In genomic region chr1:83516369-83516768, GRCh38 we compare ENCODE assay signal across 28 cellular contexts.
A peak's percentile ranks its signal among the peaks of the same experiment; 100 is the strongest.
DNase-seq lines count a peak whose midpoint lies in the region; ATAC-seq and TF ChIP-seq lines count a peak whose summit lies in the region.
"Had no signal": no experiment of that assay in that cellular context is flagged by ENCODE, and none has a peak within 500 bp of the region (broad histone marks: within the 10 kb centered on the region; RNA-seq: fewer than 3 reads in every experiment).

No MANE protein-coding gene starts in this region.

- peaks cover 11% of the 10 kb centered on the region for H3K36me3 Mint-ChIP-seq in activated CD8-positive, alpha-beta T cell treated with anti-CD3 and anti-CD28 coated beads for 36 hours (ENCODE audit: low read depth)
- peaks cover 23% of the 10 kb centered on the region for H3K36me3 Mint-ChIP-seq in activated CD8-positive, alpha-beta T cell treated with anti-CD3 and anti-CD28 coated beads, Interleukin-2, amount 10 ng/mL, durations not matched to agents 7 days and 5 days (ENCODE audit: low read depth)
- H3K36me3 Mint-ChIP-seq: CD14-positive monocyte; immature natural killer cell; stimulated activated effector memory CD8-positive, alpha-beta T cell treated with anti-CD3 and anti-CD28 coated beads, Interleukin-12 subunit alpha, Interleukin-12 subunit beta, amount 100 ng/mL, for 72 hours had no signal

- H3K4me1 Mint-ChIP-seq in activated CD8-positive, alpha-beta T cell treated with anti-CD3 and anti-CD28 coated beads for 36 hours (ENCODE audit: low read depth), result peaks cover 23% of the 10 kb centered on the region
- peaks cover 18% of the 10 kb centered on the region for H3K4me1 Mint-ChIP-seq in activated CD8-positive, alpha-beta T cell treated with anti-CD3 and anti-CD28 coated beads, Interleukin-2, amount 10 ng/mL, durations not matched to agents 7 days and 5 days (ENCODE audit: low read depth)
- H3K4me1 Mint-ChIP-seq: CD14-positive monocyte; immature natural killer cell; stimulated activated effector memory CD8-positive, alpha-beta T cell treated with anti-CD3 and anti-CD28 coated beads, Interleukin-12 subunit alpha, Interleukin-12 subunit beta, amount 100 ng/mL, for 72 hours had no signal

- CTCF ChIA-PET in activated CD8-positive, alpha-beta T cell treated with anti-CD3 and anti-CD28 coated beads for 36 hours (lab: Charles Lee), result no interaction called here
- CTCF ChIA-PET in activated CD8-positive, alpha-beta T cell treated with anti-CD3 and anti-CD28 coated beads, Interleukin-2, amount 10 ng/mL, durations not matched to agents 7 days and 5 days (lab: Charles Lee), result no interaction called here

- POLR2A ChIA-PET in activated CD8-positive, alpha-beta T cell treated with anti-CD3 and anti-CD28 coated beads for 36 hours (lab: Charles Lee), result no interaction called here
- POLR2A ChIA-PET in activated CD8-positive, alpha-beta T cell treated with anti-CD3 and anti-CD28 coated beads, Interleukin-2, amount 10 ng/mL, durations not matched to agents 7 days and 5 days (lab: Charles Lee), result no interaction called here

- no peak for ATAC-seq in activated CD8-positive, alpha-beta T cell treated with anti-CD3 and anti-CD28 coated beads for 36 hours
- no peak for ATAC-seq in activated CD8-positive, alpha-beta T cell treated with anti-CD3 and anti-CD28 coated beads, Interleukin-2, amount 10 ng/mL, durations not matched to agents 7 days and 5 days
- peak; percentile 45 for ATAC-seq in sciatic nerve
- ATAC-seq in left colon, result no peak
- ATAC-seq: A549; left lobe of liver; naive thymus-derived CD4-positive, alpha-beta T cell; Panc1; stimulated activated effector memory CD8-positive, alpha-beta T cell treated with anti-CD3 and anti-CD28 coated beads, Interleukin-12 subunit alpha, Interleukin-12 subunit beta, amount 100 ng/mL, for 72 hours had no signal

- H3K9me3 Mint-ChIP-seq in activated CD8-positive, alpha-beta T cell treated with anti-CD3 and anti-CD28 coated beads for 36 hours, result peaks cover 1% of the 10 kb centered on the region
- H3K9me3 Mint-ChIP-seq in activated CD8-positive, alpha-beta T cell treated with anti-CD3 and anti-CD28 coated beads, Interleukin-2, amount 10 ng/mL, durations not matched to agents 7 days and 5 days (ENCODE audit: insufficient read depth), result peaks cover 4% of the 10 kb centered on the region
- H3K9me3 Mint-ChIP-seq: activated naive CD4-positive, alpha-beta T cell treated with anti-CD3 and anti-CD28 coated beads for 36 hours; stimulated activated effector memory CD8-positive, alpha-beta T cell treated with anti-CD3 and anti-CD28 coated beads, Interleukin-12 subunit alpha, Interleukin-12 subunit beta, amount 100 ng/mL, for 72 hours had no signal

- intact Hi-C loops in activated CD8-positive, alpha-beta T cell treated with anti-CD3 and anti-CD28 coated beads for 36 hours (cut with micrococcal nuclease), result no loop called here
- intact Hi-C loops in sciatic nerve (cut with DNase I) (no loop called here), head of caudate nucleus (cut with DNase I) (no loop called here), left colon (cut with DNase I, micrococcal nuclease) (no loop called here)

- no peak for TF ChIP-seq CTCF in activated CD8-positive, alpha-beta T cell treated with anti-CD3 and anti-CD28 coated beads for 36 hours (IDR thresholded peaks at IDR 0.05)
- no peak for TF ChIP-seq CTCF in fibroblast of mammary gland (conservative IDR thresholded peaks at IDR 0.05; ENCODE audit: control insufficient read depth, insufficient read depth, low read depth, low read length)

- no peaks in the 10 kb centered on the region for H3K27me3 Mint-ChIP-seq in activated CD8-positive, alpha-beta T cell treated with anti-CD3 and anti-CD28 coated beads for 36 hours
- H3K27me3 Mint-ChIP-seq in activated CD8-positive, alpha-beta T cell treated with anti-CD3 and anti-CD28 coated beads, Interleukin-2, amount 10 ng/mL, durations not matched to agents 7 days and 5 days (ENCODE audit: low read depth), result no peaks in the 10 kb centered on the region
- H3K27me3 Mint-ChIP-seq: naive thymus-derived CD4-positive, alpha-beta T cell had no signal

- H3K36me3 ChIP-seq in SJSA1, result no peaks in the 10 kb centered on the region
- H3K36me3 ChIP-seq: spleen, uterus had no signal

- H3K4me1 ChIP-seq in SJSA1 (replicated peaks), result peaks cover 21% of the 10 kb centered on the region
- H3K4me1 ChIP-seq: A549, spleen, uterus had no signal

- H3K27ac Mint-ChIP-seq in activated CD8-positive, alpha-beta T cell treated with anti-CD3 and anti-CD28 coated beads for 36 hours, result peak overlapping the region; percentile 30
- no peak overlapping the region for H3K27ac Mint-ChIP-seq in activated CD8-positive, alpha-beta T cell treated with anti-CD3 and anti-CD28 coated beads, Interleukin-2, amount 10 ng/mL, durations not matched to agents 7 days and 5 days
- H3K27ac Mint-ChIP-seq: activated naive CD4-positive, alpha-beta T cell treated with anti-CD3 and anti-CD28 coated beads for 36 hours; CD14-positive monocyte; immature natural killer cell; stimulated activated effector memory CD8-positive, alpha-beta T cell treated with anti-CD3 and anti-CD28 coated beads, Interleukin-12 subunit alpha, Interleukin-12 subunit beta, amount 100 ng/mL, for 72 hours had no signal

- H3K9me3 ChIP-seq in SJSA1 (replicated peaks), result no peaks in the 10 kb centered on the region
- H3K9me3 ChIP-seq: A549, spleen, uterus had no signal

- DNase-seq in activated CD8-positive, alpha-beta T cell treated with anti-CD3 and anti-CD28 coated beads for 36 hours, result no peak
- DNase-seq in activated CD8-positive, alpha-beta T cell treated with anti-CD3 and anti-CD28 coated beads, Interleukin-2, amount 10 ng/mL, durations not matched to agents 7 days and 5 days, result no peak
- DNase-seq in SJSA1 (ENCODE audit: low read depth in 1 of 2, low spot score in 2 of 2) (peak in 1 of 2 experiments; percentile 64), fibroblast of mammary gland (ENCODE audit: low read depth) (peak; percentile 88), sciatic nerve (ENCODE audit: low spot score) (no peak), head of caudate nucleus (no peak), left colon (no peak), GM19238 (ENCODE audit: insufficient read length, low spot score) (no peak)
- DNase-seq: activated CD4-positive, CD25-positive, alpha-beta regulatory T cell treated with anti-CD3 and anti-CD28 coated beads, Interleukin-2, amount 50 U/mL, for 72 hours; activated naive CD4-positive, alpha-beta T cell treated with anti-CD3 and anti-CD28 coated beads for 36 hours; activated T-cell treated with anti-CD3 and anti-CD28 coated beads, Interleukin-2, amount 50 U/mL, for 48 hours; aorta; dermis blood vessel endothelial cell; hippocampal formation; immature natural killer cell; naive thymus-derived CD4-positive, alpha-beta T cell; NCI-H1436 treated with DMSO at 0.1 percent for 48 hours; NCI-H2171; NCI-H524 treated with DMSO at 0.1 percent for 48 hours; SIG-M5; spleen; stimulated activated CD4-positive, alpha-beta T cell treated with anti-CD3 and anti-CD28 coated beads, Interleukin-2, amount 100 ng/mL, for 48 hours; uterus had no signal

- no peak overlapping the region for H3K4me3 Mint-ChIP-seq in activated CD8-positive, alpha-beta T cell treated with anti-CD3 and anti-CD28 coated beads for 36 hours
- no peak overlapping the region for H3K4me3 Mint-ChIP-seq in activated CD8-positive, alpha-beta T cell treated with anti-CD3 and anti-CD28 coated beads, Interleukin-2, amount 10 ng/mL, durations not matched to agents 7 days and 5 days
- H3K4me3 Mint-ChIP-seq: activated naive CD4-positive, alpha-beta T cell treated with anti-CD3 and anti-CD28 coated beads for 36 hours; CD14-positive monocyte; immature natural killer cell; naive thymus-derived CD4-positive, alpha-beta T cell; stimulated activated effector memory CD8-positive, alpha-beta T cell treated with anti-CD3 and anti-CD28 coated beads, Interleukin-12 subunit alpha, Interleukin-12 subunit beta, amount 100 ng/mL, for 72 hours had no signal

- peak overlapping the region; percentile 48 for H3K27ac ChIP-seq in SJSA1
- H3K27ac ChIP-seq: A549, spleen, uterus had no signal

- H3K4me3 ChIP-seq in SJSA1 (no peak overlapping the region), fibroblast of mammary gland (ENCODE audit: control insufficient read depth, low read depth, low read length) (no peak overlapping the region)
- H3K4me3 ChIP-seq: A549, spleen, uterus had no signal

- no peaks in the 10 kb centered on the region for H3K27me3 ChIP-seq in SJSA1 (replicated peaks)
- H3K27me3 ChIP-seq: spleen, uterus had no signal
